In genomic region chr16:8678068-8678927, GRCh38 we compare ENCODE assay signal across 1 cellular context.
TF ChIP-seq lines count a peak whose summit lies in the region.

No MANE protein-coding gene starts in this region.

TF ChIP-seq in HepG2, 621 proteins besides CTCF, POLR2A, EP300 and RAD21 (continued from another document and continues in another):
- TF ChIP-seq ARID3A (IDR thresholded peaks at IDR 0.05; ENCODE audit: low read depth, low read length) (peak; percentile 100), KLF12 (CRISPR knock-in tag; IDR thresholded peaks at IDR 0.05; ENCODE audit: borderline replicate concordance) (no peak), NBN (conservative IDR thresholded peaks at IDR 0.05) (no peak), ZNF484 (CRISPR knock-in tag; IDR thresholded peaks at IDR 0.05; ENCODE audit: borderline replicate concordance, low read depth) (no peak), ESRRA (CRISPR knock-in tag; IDR thresholded peaks at IDR 0.05; ENCODE audit: low read depth) (0 out of 2 replicates have a peak, but pooled peaks have one; percentile 31), KMT2A (CRISPR knock-in tag; IDR thresholded peaks at IDR 0.05) (no peak; the same call in 1 of the 2 replicates), RFXANK (CRISPR knock-in tag; IDR thresholded peaks at IDR 0.05) (no peak), MEF2D (CRISPR knock-in tag; IDR thresholded peaks at IDR 0.05) (peak; percentile 64; the same call in 1 of the 2 replicates), ZBED4 (CRISPR knock-in tag; IDR thresholded peaks at IDR 0.05; ENCODE audit: borderline replicate concordance) (peak; percentile 63; the same call in 1 of the 2 replicates), ZNF441 (CRISPR knock-in tag; IDR thresholded peaks at IDR 0.05; ENCODE audit: borderline replicate concordance) (peak; percentile 53; the same call in 1 of the 2 replicates), ATRX (CRISPR knock-in tag; IDR thresholded peaks at IDR 0.05; ENCODE audit: borderline replicate concordance) (no peak), GMEB1 (CRISPR knock-in tag; IDR thresholded peaks at IDR 0.05; ENCODE audit: borderline replicate concordance) (0 out of 2 replicates have a peak, but pooled peaks have one; percentile 34), RCOR2 (CRISPR knock-in tag; IDR thresholded peaks at IDR 0.05) (peak; percentile 71), NR3C1 (CRISPR knock-in tag; IDR thresholded peaks at IDR 0.05) (no peak), KLF9 (CRISPR knock-in tag; IDR thresholded peaks at IDR 0.05; ENCODE audit: low read depth) (peak; percentile 49; the same call in 1 of the 2 replicates), GPBP1L1 (CRISPR knock-in tag; IDR thresholded peaks at IDR 0.05) (no peak), PRDM4 (CRISPR knock-in tag; IDR thresholded peaks at IDR 0.05; ENCODE audit: borderline replicate concordance) (no peak), ISX (CRISPR knock-in tag; conservative IDR thresholded peaks at IDR 0.05) (no peak), TOPORS (CRISPR knock-in tag; IDR thresholded peaks at IDR 0.05) (no peak), ZNF44 (CRISPR knock-in tag; IDR thresholded peaks at IDR 0.05) (no peak; the same call in 1 of the 2 replicates), TERF1 (CRISPR knock-in tag; IDR thresholded peaks at IDR 0.05) (no peak), ZNF260 (CRISPR knock-in tag; IDR thresholded peaks at IDR 0.05; ENCODE audit: borderline replicate concordance, low read depth) (no peak), ZEB1 (IDR thresholded peaks at IDR 0.05; ENCODE audit: insufficient replicate concordance, low read depth) (no peak), TARDBP (CRISPR knock-in tag; IDR thresholded peaks at IDR 0.05) (peak; percentile 75), ARID4A (CRISPR knock-in tag; IDR thresholded peaks at IDR 0.05; ENCODE audit: borderline replicate concordance) (peak; percentile 19; the same call in 1 of the 2 replicates), CC2D1A (CRISPR knock-in tag; IDR thresholded peaks at IDR 0.05) (no peak), ZNF646 (CRISPR knock-in tag; IDR thresholded peaks at IDR 0.05) (peak; percentile 78), ZNF234 (CRISPR knock-in tag; conservative IDR thresholded peaks at IDR 0.05) (no peak), ZMAT3 (CRISPR knock-in tag; conservative IDR thresholded peaks at IDR 0.05) (no peak), ZNF274 (CRISPR knock-in tag; IDR thresholded peaks at IDR 0.05) (no peak; the same call in 1 of the 2 replicates), ARNT2 (CRISPR knock-in tag; IDR thresholded peaks at IDR 0.05; ENCODE audit: low read depth) (no peak)
